ENCODE assay signal across 8 cellular contexts in genomic region chr12:13941258-13942249, GRCh38. TPM values are rescaled to one million over a fixed set of nuclear protein-coding genes. Genes with fewer than 3 reads are reported as not detected.
DNase-seq lines count a peak whose midpoint lies in the region; ATAC-seq and TF ChIP-seq lines count a peak whose summit lies in the region.

No MANE protein-coding gene starts in this region.

- DNase-seq in activated CD4-positive, alpha-beta T cell treated with anti-CD3 and anti-CD28 coated beads, Interleukin-2, amount 10 ng/mL, durations not matched to agents 24 days and 14 days, result peak; percentile 56
- DNase-seq in activated CD4-positive, alpha-beta T cell treated with anti-CD3 and anti-CD28 coated beads, Interleukin-2, amount 50 U/mL, for 1 hour, result no peak
- peak; percentile 11 for DNase-seq in HCEC 1CT
- DNase-seq in NCI-H1092 treated with DMSO at 0.1 percent for 48 hours (lab: John Stamatoyannopoulos, UW), result peak; percentile 80
- DNase-seq in iris pigment epithelial cell (ENCODE audit: low read depth), result peak; percentile 16
- no peak for DNase-seq in mesothelial cell of epicardium (ENCODE audit: low spot score in 2 of 2, unreplicated experiment in 2 of 2)
- no peak for DNase-seq in sciatic nerve (ENCODE audit: low spot score)

- no peak for TF ChIP-seq CTCF in mesothelial cell of epicardium (IDR thresholded peaks at IDR 0.05; ENCODE audit: unreplicated experiment)

- H3K4me1 Mint-ChIP-seq in activated CD4-positive, alpha-beta T cell treated with anti-CD3 and anti-CD28 coated beads, Interleukin-2, amount 10 ng/mL, durations not matched to agents 24 days and 14 days, result no peaks in the 10 kb centered on the region
- H3K4me1 Mint-ChIP-seq in activated T-helper 17 cell treated with anti-CD3 and anti-CD28 coated beads, Interleukin-2, amount 50 U/mL, for 72 hours, result no peaks in the 10 kb centered on the region
- peaks cover 6% of the 10 kb centered on the region for H3K4me1 Mint-ChIP-seq in mesothelial cell of epicardium

- no peaks in the 10 kb centered on the region for H3K9me3 Mint-ChIP-seq in activated CD4-positive, alpha-beta T cell treated with anti-CD3 and anti-CD28 coated beads, Interleukin-2, amount 10 ng/mL, durations not matched to agents 24 days and 14 days
- H3K9me3 Mint-ChIP-seq in activated T-helper 17 cell treated with anti-CD3 and anti-CD28 coated beads, Interleukin-2, amount 50 U/mL, for 72 hours, result no peaks in the 10 kb centered on the region
- peaks cover 13% of the 10 kb centered on the region for H3K9me3 Mint-ChIP-seq in mesothelial cell of epicardium

- ATAC-seq in activated T-helper 17 cell treated with anti-CD3 and anti-CD28 coated beads, Interleukin-2, amount 50 U/mL, for 72 hours (replicated peaks), result peak; percentile 56
- no peak for ATAC-seq in sciatic nerve

- no peaks in the 10 kb centered on the region for H3K36me3 Mint-ChIP-seq in activated CD4-positive, alpha-beta T cell treated with anti-CD3 and anti-CD28 coated beads, Interleukin-2, amount 10 ng/mL, durations not matched to agents 24 days and 14 days (ENCODE audit: low read depth)
- no peaks in the 10 kb centered on the region for H3K36me3 Mint-ChIP-seq in activated T-helper 17 cell treated with anti-CD3 and anti-CD28 coated beads, Interleukin-2, amount 50 U/mL, for 72 hours (ENCODE audit: low read depth)
- peaks cover 2% of the 10 kb centered on the region for H3K36me3 Mint-ChIP-seq in mesothelial cell of epicardium

- no peak overlapping the region for H3K27ac Mint-ChIP-seq in activated CD4-positive, alpha-beta T cell treated with anti-CD3 and anti-CD28 coated beads, Interleukin-2, amount 10 ng/mL, durations not matched to agents 24 days and 14 days
- H3K27ac Mint-ChIP-seq in activated T-helper 17 cell treated with anti-CD3 and anti-CD28 coated beads, Interleukin-2, amount 50 U/mL, for 72 hours, result no peak overlapping the region
- H3K27ac Mint-ChIP-seq in mesothelial cell of epicardium, result no peak overlapping the region

- peaks cover 5% of the 10 kb centered on the region for H3K27me3 Mint-ChIP-seq in activated CD4-positive, alpha-beta T cell treated with anti-CD3 and anti-CD28 coated beads, Interleukin-2, amount 10 ng/mL, durations not matched to agents 24 days and 14 days
- H3K27me3 Mint-ChIP-seq in activated T-helper 17 cell treated with anti-CD3 and anti-CD28 coated beads, Interleukin-2, amount 50 U/mL, for 72 hours, result peaks cover 23% of the 10 kb centered on the region
- peaks cover 20% of the 10 kb centered on the region for H3K27me3 Mint-ChIP-seq in mesothelial cell of epicardium (ENCODE audit: low read depth)

- H3K4me3 Mint-ChIP-seq in activated CD4-positive, alpha-beta T cell treated with anti-CD3 and anti-CD28 coated beads, Interleukin-2, amount 10 ng/mL, durations not matched to agents 24 days and 14 days, result no peak overlapping the region
- no peak overlapping the region for H3K4me3 Mint-ChIP-seq in activated T-helper 17 cell treated with anti-CD3 and anti-CD28 coated beads, Interleukin-2, amount 50 U/mL, for 72 hours
- H3K4me3 Mint-ChIP-seq in mesothelial cell of epicardium, result no peak overlapping the region

- intact Hi-C loops in activated CD4-positive, alpha-beta T cell treated with anti-CD3 and anti-CD28 coated beads, Interleukin-2, amount 10 ng/mL, durations not matched to agents 24 days and 14 days (cut with micrococcal nuclease), result no loop called here
- intact Hi-C loops in sciatic nerve (cut with DNase I), result no loop called here

RNA-seq across cellular contexts. Expression of gene GRIN2B, which starts 39.8 kb away (rescaled TPM):
- not detected in 2 replicates for total RNA-seq in activated CD4-positive, alpha-beta T cell treated with anti-CD3 and anti-CD28 coated beads, Interleukin-2, amount 10 ng/mL, durations not matched to agents 24 days and 14 days
- total RNA-seq in activated T-helper 17 cell treated with anti-CD3 and anti-CD28 coated beads, Interleukin-2, amount 50 U/mL, for 72 hours, result under 1 TPM in 1 of 2 donors, not detected in 1; 0.26 TPM
- total RNA-seq in mesothelial cell of epicardium (0.78 to 0.95 TPM (median 0.86 TPM) in 3 replicates), sciatic nerve (11.9 TPM)

Comparison
In these comparisons a context has a peak if more than half of its experiments do, and no peak if none do; other contexts are left out.
1. DNase-seq: peak in activated CD4-positive, alpha-beta T cell treated with anti-CD3 and anti-CD28 coated beads, Interleukin-2, amount 10 ng/mL, durations not matched to agents 24 days and 14 days (single experiment), HCEC 1CT (single experiment), NCI-H1092 treated with DMSO at 0.1 percent for 48 hours (single experiment) and iris pigment epithelial cell (single experiment); none in activated CD4-positive, alpha-beta T cell treated with anti-CD3 and anti-CD28 coated beads, Interleukin-2, amount 50 U/mL, for 1 hour (single experiment), mesothelial cell of epicardium (0 of 2) and sciatic nerve (single experiment).